In genomic region chr17:10177131-10177920, GRCh38 we compare ENCODE assay signal across 20 cellular contexts. TPM values are rescaled to one million over a fixed set of nuclear protein-coding genes. Genes with fewer than 3 reads are reported as not detected.
A peak's percentile ranks its signal among the peaks of the same experiment; 100 is the strongest.
DNase-seq lines count a peak whose midpoint lies in the region; ATAC-seq, FAIRE-seq and TF ChIP-seq lines count a peak whose summit lies in the region.
"Had no signal": no experiment of that assay in that cellular context is flagged by ENCODE, and none has a peak within 500 bp of the region (broad histone marks: within the 10 kb centered on the region; RNA-seq: fewer than 3 reads in every experiment).

No MANE protein-coding gene starts in this region.

- no peak for TF ChIP-seq POLR2A in GM12878 (IDR thresholded peaks at IDR 0.05; ENCODE audit: low read depth, low read length)

- no peak for TF ChIP-seq CTCF in HEK293 (tag by site-specific recombination; IDR thresholded peaks at IDR 0.05)
- TF ChIP-seq CTCF in GM12878 (IDR thresholded peaks at IDR 0.05 in 2 of 3, conservative IDR thresholded peaks at IDR 0.05 in 1 of 3; ENCODE audit: control insufficient read depth in 2 of 3, extremely low read depth in 1 of 3, insufficient read depth in 1 of 3, low read depth in 3 of 3, low read length in 3 of 3) = no peak
- TF ChIP-seq CTCF in smooth muscle cell (IDR thresholded peaks at IDR 0.05; ENCODE audit: borderline replicate concordance, insufficient read depth, poor library complexity, severe bottlenecking) = no peak

- RAD21 ChIA-PET in GM12878 (lab: Charles Lee; ENCODE audit: unreplicated experiment) = no interaction called here

- in situ Hi-C loops in GM12878 (cut with MboI) = no loop called here

- intact Hi-C loops in GM12878 (cut with micrococcal nuclease; ENCODE audit: unreplicated experiment) = no loop called here

- H4K20me1 ChIP-seq in GM12878 (ENCODE audit: control insufficient read depth, insufficient read depth) (no peaks in the 10 kb centered on the region), smooth muscle cell (ENCODE audit: low read depth) (peaks cover 55% of the 10 kb centered on the region)

- no peaks in the 10 kb centered on the region for H3K36me3 ChIP-seq in HEK293 (ENCODE audit: control insufficient read depth in 2 of 2, insufficient read depth in 1 of 2, low read length in 2 of 2)
- no peaks in the 10 kb centered on the region for H3K36me3 ChIP-seq in GM12878 (ENCODE audit: control insufficient read depth in 2 of 2, insufficient read depth in 2 of 2, low read length in 1 of 2)
- no peaks in the 10 kb centered on the region for H3K36me3 ChIP-seq in smooth muscle cell (ENCODE audit: low read depth)
- H3K36me3 ChIP-seq: right lobe of liver, SJSA1 had no signal

- POLR2A ChIA-PET in HEK293 (lab: Yijun Ruan, JAX) = no interaction called here
- POLR2A ChIA-PET in GM12878 (lab: Charles Lee) = no interaction called here

- TF ChIP-seq EP300 in GM12878 (IDR thresholded peaks at IDR 0.05; ENCODE audit: borderline replicate concordance in 1 of 2, control insufficient read depth in 1 of 2, low read depth in 2 of 2, low read length in 2 of 2) = no peak

- H3K79me2 ChIP-seq in GM12878 (ENCODE audit: control insufficient read depth, insufficient read depth, low read length) (no peaks in the 10 kb centered on the region), smooth muscle cell (ENCODE audit: low read depth) (peaks cover 74% of the 10 kb centered on the region)
- H3K79me2 ChIP-seq: parathyroid adenoma had no signal

- H3K4me1 ChIP-seq in HEK293 (ENCODE audit: control insufficient read depth, insufficient read depth, low read length) (no peaks in the 10 kb centered on the region; the same call in 1 of the 2 replicates), GM12878 (ENCODE audit: control insufficient read depth, insufficient read depth, low read length) (peaks cover 3% of the 10 kb centered on the region), smooth muscle cell (ENCODE audit: low read depth) (peaks cover 36% of the 10 kb centered on the region)
- H3K4me1 ChIP-seq: parathyroid adenoma, right lobe of liver had no signal

- H3K4me2 ChIP-seq in GM12878 (ENCODE audit: control insufficient read depth, insufficient read depth) = no peak overlapping the region
- peak overlapping the region; percentile 76 for H3K4me2 ChIP-seq in smooth muscle cell

- no peak for FAIRE-seq in GM12878 (lab: Jason Lieb, UNC)
- FAIRE-seq: RCC 7860 had no signal

- H3K4me3 ChIP-seq in HEK293 (ENCODE audit: low read depth, low read length) (no peak overlapping the region), GM12878 (no peak overlapping the region), smooth muscle cell (no peak overlapping the region)
- H3K4me3 ChIP-seq: right lobe of liver, SJSA1 had no signal

- H3K27me3 ChIP-seq in GM12878 (replicated peaks in 1 of 2; ENCODE audit: control insufficient read depth in 2 of 2, insufficient read depth in 2 of 2, low read length in 1 of 2) (no peaks in the 10 kb centered on the region; a peak in 1 of 4 replicates), smooth muscle cell (ENCODE audit: low read depth) (no peaks in the 10 kb centered on the region)
- H3K27me3 ChIP-seq: right lobe of liver, SJSA1 had no signal

- H3K9ac ChIP-seq in GM12878 (ENCODE audit: control insufficient read depth, insufficient read depth, low read length) (no peak overlapping the region), smooth muscle cell (ENCODE audit: low read depth) (peak overlapping the region; percentile 16)
- H3K9ac ChIP-seq: parathyroid adenoma had no signal

- no peak for TF ChIP-seq RAD21 in GM12878 (IDR thresholded peaks at IDR 0.05; ENCODE audit: insufficient read depth, low read depth, low read length)

- H3K27ac ChIP-seq in HEK293 (ENCODE audit: extremely low read depth, low read depth, low read length) (no peak overlapping the region), GM12878 (ENCODE audit: control insufficient read depth, insufficient read depth) (no peak overlapping the region), smooth muscle cell (ENCODE audit: low read depth) (peak overlapping the region; percentile 95)
- H3K27ac ChIP-seq: parathyroid adenoma, right lobe of liver, SJSA1 had no signal

- H2AFZ ChIP-seq in GM12878 (ENCODE audit: control insufficient read depth, low read depth, low read length) = no peak overlapping the region
- no peak overlapping the region for H2AFZ ChIP-seq in smooth muscle cell (ENCODE audit: low read depth)
- H2AFZ ChIP-seq: parathyroid adenoma had no signal

- H3K9me3 ChIP-seq in HEK293 (ENCODE audit: control insufficient read depth, insufficient read depth, low read depth, low read length) (no peaks in the 10 kb centered on the region), GM12878 (replicated peaks; ENCODE audit: control insufficient read depth, insufficient read depth, low read length) (no peaks in the 10 kb centered on the region), smooth muscle cell (replicated peaks; ENCODE audit: low read depth) (no peaks in the 10 kb centered on the region)
- H3K9me3 ChIP-seq: right lobe of liver, SJSA1 had no signal

- SMC1A ChIA-PET in GM12878 (lab: Charles Lee; ENCODE audit: uncharacterized antibody, unreplicated experiment) = no interaction called here

- peaks cover 19% of the 10 kb centered on the region for H3F3A ChIP-seq in smooth muscle cell (ENCODE audit: low read depth)

- ATAC-seq in GM12878 = peak; percentile 48
- no peak for ATAC-seq in HG02840 (IDR thresholded peaks at IDR 0.05; ENCODE audit: low FRiP score, unreplicated experiment)
- ATAC-seq in HG03354 (IDR thresholded peaks at IDR 0.05; ENCODE audit: poor library complexity, severe bottlenecking, unreplicated experiment) = no peak
- ATAC-seq: activated T-cell treated with anti-CD3 and anti-CD28 coated beads, Interleukin-2, amount 50 U/mL, for 72 hours had no signal

- no TSS peak for BruUV-seq in GM12878 (replicated peaks; lab: Mats Ljungman, UMichigan)

- CTCF ChIA-PET in HEK293 (lab: Yijun Ruan, JAX) = interaction anchor here (1.8 kb wide), 1 partner anchor 50 kb away, joined by 6 read pairs; no protein-coding TSS in a partner anchor
- CTCF ChIA-PET in GM12878 (lab: Yijun Ruan, JAX) = no interaction called here

- 28% methylated on average over 7 of the region's 7 CpGs for WGBS in GM12878 (ENCODE audit: insufficient coverage, insufficient replicate concordance, low lambda C conversion rate, missing lambda C conversion rate)
- WGBS in smooth muscle cell (ENCODE audit: low lambda C conversion rate) = 56% methylated on average over 7 of the region's 7 CpGs

- DNase-seq in GM12878 (ENCODE audit: low read depth, low spot score) (no peak), left kidney (ENCODE audit: low read depth, low spot score) (peak; percentile 46), smooth muscle cell (lab: John Stamatoyannopoulos, UW; ENCODE audit: unreplicated experiment) (no peak), kidney tubule cell (ENCODE audit: low spot score) (no peak)
- DNase-seq: activated CD4-positive, alpha-beta T cell treated with anti-CD3 and anti-CD28 coated beads for 4 hours; activated naive CD4-positive, alpha-beta T cell treated with anti-CD3 and anti-CD28 coated beads, Interleukin-2, amount 10 ng/mL, durations not matched to agents 7 days and 5 days; activated T-cell treated with anti-CD3 and anti-CD28 coated beads, Interleukin-2, amount 50 U/mL, for 72 hours; CD4-positive, alpha-beta memory T cell; DMS 273 treated with DMSO at 0.1 percent for 48 hours; mammary epithelial cell; NCI-H1417 treated with DMSO at 0.1 percent for 48 hours; NCI-H510A treated with DMSO at 0.1 percent for 48 hours; right lobe of liver had no signal

TF ChIP-seq in GM12878, 131 proteins besides CTCF, POLR2A, EP300 and RAD21:
- TF ChIP-seq PBX3 (IDR thresholded peaks at IDR 0.05; ENCODE audit: insufficient replicate concordance, low read depth, low read length) = peak; percentile 56
- no peak for TF ChIP-seq CEBPB (IDR thresholded peaks at IDR 0.05; ENCODE audit: borderline replicate concordance in 1 of 2, low read depth in 2 of 2, low read length in 2 of 2)

RNA-seq across cellular contexts. Expression of gene GAS7, which starts 21.1 kb away (rescaled TPM):
- 0.27 and 0.33 TPM in 2 replicates for total RNA-seq in GM12878 (2013; cell fraction: nucleolus; rRNA removed)
- total RNA-seq in GM12878 (2014; rRNA removed) (19.9 and 25.0 TPM in 2 replicates), GM12878 (2014; rRNA removed; fragmentation: Illumina TruSeq; extraction: Trizol) (23.1 and 26.0 TPM in 2 replicates), GM12878 (2021) (53.4 and 57.0 TPM in 2 replicates), smooth muscle cell (103 and 127 TPM in 2 replicates)
- polyA plus RNA-seq in GM12878 (2011; ENCODE audit: low read depth) = 2.3 TPM
- polyA plus RNA-seq in GM12878 (2011; rRNA removed) (27.2 and 30.2 TPM in 2 replicates), GM12878 (2014; fragmentation: Illumina TruSeq; extraction: Trizol) (28.7 and 34.1 TPM in 2 replicates), GM12878 (2014; fragmentation: Nextera tagmentation; extraction: Ambion mirVana) (1 to 10 TPM; 2.3 to 2.9 TPM), GM12878 (2014; rRNA removed) (26.2 and 26.5 TPM in 2 replicates), GM12878 (2016; fragmentation: Nextera tagmentation; extraction: Ambion mirVana) (10 to 100 TPM; 19.3 to 20.9 TPM), smooth muscle cell (73.9 and 86.8 TPM in 2 replicates)
- 30.5 and 31.0 TPM in 2 replicates for polyA plus RNA-seq in GM12878 (2011; cell fraction: cytosol; rRNA removed)
- polyA plus RNA-seq in GM12878 (2011; cell fraction: nucleus; rRNA removed) = 24.5 and 33.4 TPM in 2 replicates
- polyA plus RNA-seq in GM12878 (2012) = 4.4 and 7.7 TPM in 2 replicates
- polyA minus RNA-seq in GM12878 (2011; rRNA and poly(A)+ RNA removed) = 29.4 and 43.3 TPM in 2 replicates
- polyA minus RNA-seq in GM12878 (2011; cell fraction: cytosol; rRNA and poly(A)+ RNA removed) = 12.8 and 14.9 TPM in 2 replicates
- polyA minus RNA-seq in GM12878 (2011; cell fraction: nucleus; rRNA and poly(A)+ RNA removed) = 13.3 and 24.4 TPM in 2 replicates
- total RNA-seq: MCF 10A had no signal

Comparison
In these comparisons a context has a peak if more than half of its experiments do, and no peak if none do; other contexts are left out.
1. Of the 9 proteins assayed by ChIP-seq in both HEK293 and GM12878: peak only in HEK293: none; only in GM12878: PBX3; in both: none; in neither: 8.